In the genomic region with DNA sequence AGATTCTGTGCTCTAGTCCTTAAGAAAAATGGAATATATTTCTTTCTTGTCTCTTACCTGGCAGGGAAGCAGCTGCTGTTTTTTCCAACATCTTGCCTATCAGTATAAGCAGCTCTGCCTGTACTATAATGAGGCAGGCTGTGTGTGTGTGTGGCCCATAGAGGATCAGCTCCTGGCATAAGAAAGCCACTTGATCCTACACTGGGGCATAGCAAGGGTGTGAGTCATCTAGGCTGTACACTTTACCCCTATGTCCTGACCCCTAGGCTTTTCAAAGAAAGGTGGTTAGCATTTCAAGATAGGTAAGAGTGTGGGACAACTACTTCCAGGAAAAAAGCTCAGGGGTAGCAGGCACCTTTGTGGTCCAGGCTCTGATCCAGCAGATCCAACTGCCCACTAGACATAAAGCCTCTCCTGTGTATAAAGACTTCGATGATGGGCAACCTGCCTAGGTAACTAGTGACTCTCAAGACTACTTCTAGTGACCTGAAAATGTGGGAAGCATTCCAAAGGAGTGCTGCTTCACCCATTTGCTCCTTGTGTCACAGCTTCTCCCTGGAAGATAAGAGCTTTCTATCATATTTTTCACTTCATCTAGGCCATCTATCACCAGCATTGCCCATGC, we compare ENCODE assay signal across 15 cellular contexts.
"Had no signal": no experiment of that assay in that cellular context is flagged by ENCODE, and none has a peak within 500 bp of the region (broad histone marks: within the 10 kb centered on the region; RNA-seq: fewer than 3 reads in every experiment).

No MANE protein-coding gene starts in this region.

- H3K4me3 ChIP-seq: ascending aorta, breast epithelium, gastrocnemius medialis, heart left ventricle, tibial artery had no signal

- H3K27me3 ChIP-seq: ascending aorta, breast epithelium, gastrocnemius medialis, heart left ventricle had no signal

- DNase-seq: activated CD4-positive, alpha-beta T cell treated with anti-CD3 and anti-CD28 coated beads, Interleukin-2, amount 50 U/mL, for 48 hours; activated naive CD4-positive, alpha-beta T cell treated with Interleukin-2 at 50 U/mL for 16 hours; dermis blood vessel endothelial cell; erythroblast; gastrocnemius medialis; heart left ventricle; naive thymus-derived CD8-positive, alpha-beta T cell; stimulated activated CD4-positive, alpha-beta T cell treated with anti-CD3 and anti-CD28 coated beads, Interleukin-4, amount 100 ng/mL, for 1 hour; stimulated activated naive B cell treated with anti-CD40 and anti-IgM and Interleukin-4, amounts not matched to agents 10 μg/mL and 1 μg/mL and 100 μg/mL, for 72 hours; tibial artery; WERI-Rb-1 had no signal

- H3K36me3 ChIP-seq: ascending aorta, breast epithelium, gastrocnemius medialis, heart left ventricle, neutrophil, tibial artery, WERI-Rb-1 had no signal

- ATAC-seq: activated T-helper 17 cell treated with anti-CD3 and anti-CD28 coated beads, Interleukin-2, amount 50 U/mL, for 72 hours; gastrocnemius medialis; heart left ventricle; naive thymus-derived CD8-positive, alpha-beta T cell; stimulated activated naive B cell treated with anti-CD40 and anti-IgM and Interleukin-4, amounts not matched to agents 10 μg/mL and 1 μg/mL and 100 μg/mL, for 72 hours had no signal

- H3K9me3 ChIP-seq: ascending aorta, breast epithelium, gastrocnemius medialis, heart left ventricle, neutrophil, tibial artery had no signal
